ENCODE assay signal across 9 cellular contexts in genomic region chr2:20667151-20667530, GRCh38. TPM values are rescaled to one million over a fixed set of nuclear protein-coding genes. Genes with fewer than 3 reads are reported as not detected.
DNase-seq lines count a peak whose midpoint lies in the region; ATAC-seq and TF ChIP-seq lines count a peak whose summit lies in the region.
"Had no signal": no experiment of that assay in that cellular context is flagged by ENCODE, and none has a peak within 500 bp of the region (broad histone marks: within the 10 kb centered on the region; RNA-seq: fewer than 3 reads in every experiment).

No MANE protein-coding gene starts in this region.

- H3K4me2 ChIP-seq in osteoblast (ENCODE audit: insufficient read depth, low read length), result peak overlapping the region; percentile 51

- H2AFZ ChIP-seq in osteoblast (ENCODE audit: low read length), result no peak overlapping the region

- no peaks in the 10 kb centered on the region for H3K9me3 Mint-ChIP-seq in Calu3 (ENCODE audit: low read depth, unreplicated experiment)

- no peak overlapping the region for H3K27ac Mint-ChIP-seq in Calu3 (ENCODE audit: unreplicated experiment)

- H3K27me3 Mint-ChIP-seq in Calu3 (ENCODE audit: unreplicated experiment), result peaks cover 62% of the 10 kb centered on the region

- no peaks in the 10 kb centered on the region for H3K4me1 ChIP-seq in osteoblast (ENCODE audit: insufficient read depth, low read length)

- intact Hi-C loops in Calu3 (cut with micrococcal nuclease; ENCODE audit: unreplicated experiment), result no loop called here

- peak; percentile 32 for ATAC-seq in HG03159 (IDR thresholded peaks at IDR 0.05; ENCODE audit: unreplicated experiment)

- peaks cover 20% of the 10 kb centered on the region for H3K4me1 Mint-ChIP-seq in Calu3 (ENCODE audit: low read depth, unreplicated experiment)

- no peaks in the 10 kb centered on the region for H4K20me1 ChIP-seq in osteoblast (ENCODE audit: insufficient read depth, low read length)

- BruUV-seq in Calu3 (replicated peaks; lab: Mats Ljungman, UMichigan), result no TSS peak

- no peaks in the 10 kb centered on the region for H3K36me3 Mint-ChIP-seq in Calu3 (ENCODE audit: insufficient read depth, unreplicated experiment)

- H3K9me3 ChIP-seq in osteoblast (ENCODE audit: low read depth, low read length), result no peaks in the 10 kb centered on the region

- peaks cover 95% of the 10 kb centered on the region for H3K27me3 ChIP-seq in osteoblast (ENCODE audit: insufficient read depth, low read length)

- TF ChIP-seq CTCF in Calu3 (IDR thresholded peaks at IDR 0.05; ENCODE audit: unreplicated experiment), result no peak
- no peak for TF ChIP-seq CTCF in epithelial cell of proximal tubule (conservative IDR thresholded peaks at IDR 0.05; ENCODE audit: low read depth, low read length)
- TF ChIP-seq CTCF in osteoblast (IDR thresholded peaks at IDR 0.05; ENCODE audit: extremely low read depth, low read depth, low read length), result no peak

- no peak overlapping the region for H3K27ac ChIP-seq in osteoblast (ENCODE audit: low read depth, low read length)

- CTCF ChIA-PET in Calu3 (lab: Charles Lee), result interaction anchor here (0.6 to 1.1 kb wide), 2 partner anchors 12 to 170 kb away, joined by 3 read pairs; no protein-coding TSS in a partner anchor

- H3K36me3 ChIP-seq in osteoblast (ENCODE audit: insufficient read depth, low read length), result no peaks in the 10 kb centered on the region

- H3K79me2 ChIP-seq in osteoblast (ENCODE audit: insufficient read depth, low read length), result no peaks in the 10 kb centered on the region

- H3K4me3 ChIP-seq in epithelial cell of proximal tubule (ENCODE audit: low read depth, low read length) (peak overlapping the region; percentile 44), osteoblast (ENCODE audit: insufficient read depth, low read length) (no peak overlapping the region)

- DNase-seq in Calu3 (no peak), epithelial cell of proximal tubule (ENCODE audit: low read depth) (no peak), osteoblast (ENCODE audit: insufficient read length, low spot score, missing footprints) (peak; percentile 92), NCI-H524 treated with DMSO at 0.1 percent for 48 hours (lab: John Stamatoyannopoulos, UW) (no peak), NCI-H774 (lab: John Stamatoyannopoulos, UW) (no peak), GM19238 (ENCODE audit: insufficient read length, low spot score) (no peak), OCI-M2 (lab: John Stamatoyannopoulos, UW; ENCODE audit: unreplicated experiment) (no peak)
- DNase-seq: GOT3 had no signal

- peak overlapping the region; percentile 69 for H3K4me3 Mint-ChIP-seq in Calu3 (ENCODE audit: low read depth, unreplicated experiment)

RNA-seq across cellular contexts. Expression of gene GDF7, which starts 0.2 kb away (rescaled TPM):
- total RNA-seq in Calu3 (2022), result not detected in 2 replicates
- total RNA-seq in epithelial cell of proximal tubule, result not detected in 2 replicates
- total RNA-seq in osteoblast, result under 0.01 TPM in 1 of 2 replicates, not detected in the other

RNA-seq across cellular contexts. Expression of gene HS1BP3, which starts 16.2 kb away (rescaled TPM):
- total RNA-seq in Calu3 (2022) (26.4 and 28.5 TPM in 2 replicates), epithelial cell of proximal tubule (11.6 and 14.4 TPM in 2 replicates), osteoblast (47.4 and 47.8 TPM in 2 replicates)
